1 cellular context compared by ENCODE assay signal in genomic region chr2:16216555-16216938, GRCh38.
TF ChIP-seq lines count a peak whose summit lies in the region.

No MANE protein-coding gene starts in this region.

TF ChIP-seq in H1, 55 proteins besides CTCF, POLR2A, EP300 and RAD21:
- TF ChIP-seq YY1 (IDR thresholded peaks at IDR 0.05; ENCODE audit: low read depth, low read length) = no peak
- TF ChIP-seq MAX (IDR thresholded peaks at IDR 0.05) = no peak
- no peak for TF ChIP-seq CREB1 (IDR thresholded peaks at IDR 0.05)
- TF ChIP-seq KDM1A (IDR thresholded peaks at IDR 0.05; ENCODE audit: borderline replicate concordance, low read length) = no peak
- no peak for TF ChIP-seq SIN3A (conservative IDR thresholded peaks at IDR 0.05 in 1 of 2, IDR thresholded peaks at IDR 0.05 in 1 of 2; ENCODE audit: low read depth in 1 of 2, low read length in 2 of 2)
- TF ChIP-seq KDM4A (IDR thresholded peaks at IDR 0.05; ENCODE audit: low read depth, low read length, severe bottlenecking) = no peak
- no peak for TF ChIP-seq CBX8 (IDR thresholded peaks at IDR 0.05; ENCODE audit: borderline replicate concordance, low read depth, low read length)
- TF ChIP-seq SRF (IDR thresholded peaks at IDR 0.05; ENCODE audit: low read depth, low read length) = no peak
- no peak for TF ChIP-seq BACH1 (IDR thresholded peaks at IDR 0.05; ENCODE audit: low read length)
- TF ChIP-seq EZH2 (IDR thresholded peaks at IDR 0.05; ENCODE audit: low read depth, low read length, severe bottlenecking) = no peak
- no peak for TF ChIP-seq MAFK (IDR thresholded peaks at IDR 0.05; ENCODE audit: low read depth, low read length)
- TF ChIP-seq SIRT6 (IDR thresholded peaks at IDR 0.05; ENCODE audit: low read length) = no peak
- TF ChIP-seq ATF3 (IDR thresholded peaks at IDR 0.05; ENCODE audit: insufficient read depth, low read depth, low read length) = no peak
- TF ChIP-seq ASH2L (IDR thresholded peaks at IDR 0.05; ENCODE audit: low read length) = no peak
- TF ChIP-seq PHF8 (conservative IDR thresholded peaks at IDR 0.05; ENCODE audit: low read depth, low read length) = no peak
- TF ChIP-seq CHD1 (IDR thresholded peaks at IDR 0.05; ENCODE audit: low read depth, low read length) = no peak
- TF ChIP-seq SIX5 (IDR thresholded peaks at IDR 0.05; ENCODE audit: low read depth, low read length) = no peak
- no peak for TF ChIP-seq RNF2 (IDR thresholded peaks at IDR 0.05; ENCODE audit: borderline replicate concordance, low read depth, low read length, missing control alignments, poor library complexity, severe bottlenecking)
- no peak for TF ChIP-seq GTF2F1 (IDR thresholded peaks at IDR 0.05; ENCODE audit: borderline replicate concordance, low read depth, low read length)
